20 cellular contexts compared by ENCODE assay signal in the genomic region with DNA sequence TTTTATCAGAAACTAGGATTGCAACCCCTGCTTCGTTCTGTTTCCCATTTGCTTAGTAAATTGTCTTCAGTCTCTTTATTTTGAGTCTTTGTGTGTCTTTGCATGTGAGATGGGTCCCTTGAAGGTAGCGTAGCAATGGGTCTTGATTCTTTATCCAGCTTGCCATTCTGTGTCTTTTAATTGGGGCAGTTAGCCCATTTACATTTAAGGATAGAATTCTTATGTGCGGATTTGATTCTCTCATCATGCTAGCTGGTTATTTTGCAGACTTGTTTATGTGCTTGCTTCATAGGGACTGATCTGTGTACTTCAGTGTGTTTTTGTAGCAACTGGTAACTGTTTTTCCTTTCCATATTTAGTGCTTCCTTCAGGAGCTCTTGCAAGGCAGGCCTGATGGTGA.
"Had no signal": no experiment of that assay in that cellular context is flagged by ENCODE, and none has a peak within 500 bp of the region (broad histone marks: within the 10 kb centered on the region; RNA-seq: fewer than 3 reads in every experiment).

No MANE protein-coding gene starts in this region.

- H3K27ac Mint-ChIP-seq: activated CD4-positive, alpha-beta memory T cell treated with anti-CD3 and anti-CD28 coated beads for 36 hours; activated T-helper 2 cell treated with anti-CD3 and anti-CD28 coated beads, Interferon-gamma antibody, Interleukin-2, Interleukin-4, amounts not matched to agents 10 μg/mL and 5 μg/mL and 100 μg/mL, durations not matched to agents 14 hours and 24 hours and 36 hours; WTC11 had no signal

- H3K27me3 Mint-ChIP-seq: activated CD4-positive, alpha-beta memory T cell treated with anti-CD3 and anti-CD28 coated beads for 36 hours; activated CD4-positive, alpha-beta T cell treated with anti-CD3 and anti-CD28 coated beads, Interleukin-2, amount 10 ng/mL, durations not matched to agents 24 days and 14 days; T-helper 17 cell had no signal

- DNase-seq: activated CD4-positive, alpha-beta memory T cell treated with anti-CD3 and anti-CD28 coated beads for 36 hours; activated CD4-positive, alpha-beta T cell treated with anti-CD3 and anti-CD28 coated beads, Interleukin-2, amount 10 ng/mL, durations not matched to agents 24 days and 14 days; activated CD4-positive, CD25-positive, alpha-beta regulatory T cell treated with anti-CD3 and anti-CD28 coated beads, Interleukin-2, amount 50 U/mL, for 72 hours; activated CD8-positive, alpha-beta memory T cell treated with anti-CD3 and anti-CD28 coated beads for 24 hours; activated T-cell treated with anti-CD3 and anti-CD28 coated beads, Interleukin-2, amount 50 U/mL, for 48 hours; anterior cingulate cortex; KG1; NCI-H1048; NCI-H2029; NCI-H2107; NCI-H2171 treated with DMSO at 0.1 percent for 48 hours; NCI-H226; NCI-H526; NCI-H82; SIG-M5; T-helper 17 cell; T-helper 9 cell had no signal

- H3K4me3 Mint-ChIP-seq: activated CD4-positive, alpha-beta memory T cell treated with anti-CD3 and anti-CD28 coated beads for 36 hours; activated CD4-positive, alpha-beta T cell treated with anti-CD3 and anti-CD28 coated beads, Interleukin-2, amount 10 ng/mL, durations not matched to agents 24 days and 14 days; T-helper 17 cell; WTC11 had no signal

- ATAC-seq: activated naive CD4-positive, alpha-beta T cell treated with anti-CD3 and anti-CD28 coated beads, Interleukin-2, amount 50 U/mL, for 72 hours; T-helper 17 cell; WTC11 had no signal
